In the genomic region with DNA sequence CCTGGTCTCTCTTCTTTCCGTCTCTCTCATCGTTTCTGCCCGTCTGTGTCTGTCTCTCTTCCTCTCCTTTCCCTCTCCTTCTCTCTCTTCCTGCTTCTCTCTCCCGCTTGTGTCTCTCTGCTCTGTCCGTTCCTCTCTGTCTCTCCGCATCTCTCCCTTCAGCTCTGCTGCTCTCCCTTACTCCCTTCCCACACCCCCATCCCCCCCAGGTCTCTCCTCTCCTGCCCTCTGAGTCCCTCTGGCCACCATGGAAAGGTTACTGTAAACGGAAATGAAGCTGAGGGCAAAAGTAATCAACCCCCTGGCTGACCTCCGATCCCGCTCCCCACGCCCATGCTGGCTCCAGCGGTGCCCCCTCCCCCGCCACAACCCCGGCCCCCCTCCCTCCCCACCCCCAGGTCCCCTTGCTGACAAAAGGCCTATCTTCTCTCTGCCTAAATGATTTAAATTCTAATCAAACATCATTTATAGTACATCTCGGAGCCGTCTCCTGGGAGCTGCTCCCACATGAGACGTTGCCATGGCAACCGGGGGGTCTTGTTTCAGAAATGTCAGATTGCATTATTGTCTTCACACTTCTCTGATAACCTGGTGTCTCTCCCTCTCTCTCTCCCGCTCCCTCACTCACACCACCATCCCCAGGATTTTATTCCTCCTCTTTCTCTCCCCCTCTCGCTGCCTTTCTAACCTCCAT, we compare ENCODE assay signal across 18 cellular contexts.
DNase-seq lines count a peak whose midpoint lies in the region; ATAC-seq and TF ChIP-seq lines count a peak whose summit lies in the region.
"Had no signal": no experiment of that assay in that cellular context is flagged by ENCODE, and none has a peak within 500 bp of the region (broad histone marks: within the 10 kb centered on the region; RNA-seq: fewer than 3 reads in every experiment).

No MANE protein-coding gene starts in this region.

- no peak overlapping the region for H3K4me3 Mint-ChIP-seq in GM23338
- H3K4me3 Mint-ChIP-seq: activated naive CD8-positive, alpha-beta T cell treated with anti-CD3 and anti-CD28 coated beads, Interleukin-2, amount 10 ng/mL, durations not matched to agents 7 days and 5 days; activated T-helper 1 cell treated with anti-CD3 and anti-CD28 coated beads, Interleukin-12 subunit alpha, Interleukin-12 subunit beta, Interleukin-2, Interleukin-4 antibody, amounts not matched to agents 30 ng/mL and 10 ng/mL and 1 ng/mL, durations not matched to agents 14 hours and 24 hours and 36 hours; T-helper 17 cell had no signal

- no peaks in the 10 kb centered on the region for H3K27me3 ChIP-seq in GM23338 (ENCODE audit: insufficient read depth)
- no peaks in the 10 kb centered on the region for H3K27me3 ChIP-seq in mesendoderm (ENCODE audit: insufficient read depth, low read length, poor library complexity)

- no peak overlapping the region for H2BK15ac ChIP-seq in mesendoderm (replicated peaks; ENCODE audit: low read depth)

- no peaks in the 10 kb centered on the region for H3K9me3 Mint-ChIP-seq in GM23338
- H3K9me3 Mint-ChIP-seq: activated naive CD8-positive, alpha-beta T cell treated with anti-CD3 and anti-CD28 coated beads, Interleukin-2, amount 10 ng/mL, durations not matched to agents 7 days and 5 days; activated T-helper 1 cell treated with anti-CD3 and anti-CD28 coated beads, Interleukin-12 subunit alpha, Interleukin-12 subunit beta, Interleukin-2, Interleukin-4 antibody, amounts not matched to agents 30 ng/mL and 10 ng/mL and 1 ng/mL, durations not matched to agents 14 hours and 24 hours and 36 hours had no signal

- no CpG with 5 or more reads among the region's 19 CpGs for WGBS in mesendoderm (ENCODE audit: extremely low coverage, insufficient coverage, low lambda C conversion rate)

- H3K4me1 ChIP-seq in GM23338 (ENCODE audit: insufficient read depth), result no peaks in the 10 kb centered on the region
- H3K4me1 ChIP-seq in mesendoderm (ENCODE audit: control insufficient read depth, low read depth, low read length), result no peaks in the 10 kb centered on the region
- H3K4me1 ChIP-seq: breast epithelium, gastroesophageal sphincter, left ventricle myocardium inferior had no signal

- no peaks in the 10 kb centered on the region for H4K20me1 ChIP-seq in GM23338 (replicated peaks; ENCODE audit: insufficient read depth)

- H3K56ac ChIP-seq in mesendoderm (ENCODE audit: low read length), result peak overlapping the region; percentile 10

- H3K36me3 ChIP-seq in GM23338 (ENCODE audit: insufficient read depth) (no peaks in the 10 kb centered on the region), mesendoderm (ENCODE audit: control insufficient read depth, insufficient read depth, low read length) (no peaks in the 10 kb centered on the region)
- H3K36me3 ChIP-seq: breast epithelium, gastroesophageal sphincter, left ventricle myocardium inferior, thoracic aorta had no signal

- TF ChIP-seq CTCF in GM23338 (conservative IDR thresholded peaks at IDR 0.05; ENCODE audit: low read depth in 2 of 2), result no peak

- H3F3A ChIP-seq in GM23338 (replicated peaks; ENCODE audit: low read depth), result no peaks in the 10 kb centered on the region; the same call in 1 of the 2 replicates

- H3K18ac ChIP-seq in mesendoderm (ENCODE audit: low read length), result no peak overlapping the region

- H3K27me3 Mint-ChIP-seq in GM23338 (ENCODE audit: insufficient read depth, low read depth, poor library complexity), result peaks cover 13% of the 10 kb centered on the region

- H3K4ac ChIP-seq in mesendoderm (ENCODE audit: low read depth, low read length), result no peak overlapping the region

- DNase-seq in Ammon's horn (ENCODE audit: low spot score) (peak; percentile 20), GM23338 (ENCODE audit: low spot score) (peak; percentile 62), NCI-H2227 treated with DMSO at 0.1 percent for 48 hours (lab: John Stamatoyannopoulos, UW) (peak; percentile 43), mesendoderm (peak; percentile 64), kidney glomerular epithelial cell (lab: John Stamatoyannopoulos, UW) (no peak), NCI-H446 (lab: John Stamatoyannopoulos, UW) (no peak)
- DNase-seq: activated naive CD8-positive, alpha-beta T cell treated with anti-CD3 and anti-CD28 coated beads, Interleukin-2, amount 10 ng/mL, durations not matched to agents 7 days and 5 days; erythroblast; left ventricle myocardium inferior; small intestine; T-helper 17 cell had no signal

- H2AK5ac ChIP-seq in mesendoderm (ENCODE audit: low read length), result no peak overlapping the region

- H3K79me1 ChIP-seq in mesendoderm (ENCODE audit: low read length), result no peaks in the 10 kb centered on the region

- H3K36me3 Mint-ChIP-seq in GM23338 (ENCODE audit: low read depth), result no peaks in the 10 kb centered on the region
- H3K36me3 Mint-ChIP-seq: activated naive CD8-positive, alpha-beta T cell treated with anti-CD3 and anti-CD28 coated beads, Interleukin-2, amount 10 ng/mL, durations not matched to agents 7 days and 5 days had no signal

- ATAC-seq in GM23338 (no peak; the same call in 2 of the 3 replicates), GM21526 (IDR thresholded peaks at IDR 0.05; ENCODE audit: low FRiP score, unreplicated experiment) (no peak)
- ATAC-seq: gastroesophageal sphincter, Right ventricle myocardium inferior, T-helper 17 cell had no signal

- H3K23ac ChIP-seq in mesendoderm (ENCODE audit: low read length), result no peak overlapping the region

- no peak overlapping the region for H2BK5ac ChIP-seq in mesendoderm (ENCODE audit: low read length)

- no peak overlapping the region for H2BK120ac ChIP-seq in mesendoderm (ENCODE audit: low read depth, low read length)

- H2AFZ ChIP-seq in GM23338, result peak overlapping the region; percentile 94

- no peak overlapping the region for H3K9ac ChIP-seq in mesendoderm (ENCODE audit: low read length)

- no peak overlapping the region for H3K27ac Mint-ChIP-seq in GM23338
- H3K27ac Mint-ChIP-seq: activated naive CD8-positive, alpha-beta T cell treated with anti-CD3 and anti-CD28 coated beads, Interleukin-2, amount 10 ng/mL, durations not matched to agents 7 days and 5 days; activated T-helper 1 cell treated with anti-CD3 and anti-CD28 coated beads, Interleukin-12 subunit alpha, Interleukin-12 subunit beta, Interleukin-2, Interleukin-4 antibody, amounts not matched to agents 30 ng/mL and 10 ng/mL and 1 ng/mL, durations not matched to agents 14 hours and 24 hours and 36 hours; T-helper 17 cell had no signal

- no peak overlapping the region for H3K27ac ChIP-seq in GM23338 (ENCODE audit: low read depth)
- no peak overlapping the region for H3K27ac ChIP-seq in mesendoderm (ENCODE audit: low read depth, low read length)
- H3K27ac ChIP-seq: breast epithelium, C4-2B, gastroesophageal sphincter, left ventricle myocardium inferior, thoracic aorta had no signal

- H3K9me2 ChIP-seq in GM23338 (ENCODE audit: insufficient read depth), result no peaks in the 10 kb centered on the region

- H3K4me3 ChIP-seq in GM23338, result no peak overlapping the region
- no peak overlapping the region for H3K4me3 ChIP-seq in mesendoderm (ENCODE audit: low read length)
- H3K4me3 ChIP-seq: breast epithelium, gastroesophageal sphincter, left ventricle myocardium inferior, thoracic aorta had no signal

- no peak overlapping the region for H4K5ac ChIP-seq in mesendoderm (ENCODE audit: low read length)

- no peak overlapping the region for H4K8ac ChIP-seq in mesendoderm (ENCODE audit: low read depth, low read length)

- no peaks in the 10 kb centered on the region for H3K79me2 ChIP-seq in GM23338 (replicated peaks; ENCODE audit: insufficient read depth)
- H3K79me2 ChIP-seq in mesendoderm (ENCODE audit: control insufficient read depth, insufficient read depth, low read length), result no peaks in the 10 kb centered on the region

- peaks cover 15% of the 10 kb centered on the region for H3K4me1 Mint-ChIP-seq in GM23338
- H3K4me1 Mint-ChIP-seq: activated naive CD8-positive, alpha-beta T cell treated with anti-CD3 and anti-CD28 coated beads, Interleukin-2, amount 10 ng/mL, durations not matched to agents 7 days and 5 days; T-helper 17 cell had no signal

- no peak overlapping the region for H3K4me2 ChIP-seq in GM23338
- no peak overlapping the region for H3K4me2 ChIP-seq in mesendoderm (ENCODE audit: low read length)

TF ChIP-seq in GM23338, 12 proteins besides CTCF, POLR2A, EP300 and RAD21 (continues in another document):
- TF ChIP-seq ETS1 (IDR thresholded peaks at IDR 0.05) (no peak), REST (IDR thresholded peaks at IDR 0.05; ENCODE audit: unreplicated experiment) (no peak), STAT1 (IDR thresholded peaks at IDR 0.05; ENCODE audit: unreplicated experiment) (no peak)

Comparison
In these comparisons a context has a peak if more than half of its experiments do, and no peak if none do; other contexts are left out.
1. DNase-seq: peak in Ammon's horn (single experiment), GM23338 (single experiment), NCI-H2227 treated with DMSO at 0.1 percent for 48 hours (single experiment) and mesendoderm (single experiment); none in kidney glomerular epithelial cell (single experiment) and NCI-H446 (0 of 2).